Comparison of ENCODE assay signal across 10 cellular contexts in the genomic region with DNA sequence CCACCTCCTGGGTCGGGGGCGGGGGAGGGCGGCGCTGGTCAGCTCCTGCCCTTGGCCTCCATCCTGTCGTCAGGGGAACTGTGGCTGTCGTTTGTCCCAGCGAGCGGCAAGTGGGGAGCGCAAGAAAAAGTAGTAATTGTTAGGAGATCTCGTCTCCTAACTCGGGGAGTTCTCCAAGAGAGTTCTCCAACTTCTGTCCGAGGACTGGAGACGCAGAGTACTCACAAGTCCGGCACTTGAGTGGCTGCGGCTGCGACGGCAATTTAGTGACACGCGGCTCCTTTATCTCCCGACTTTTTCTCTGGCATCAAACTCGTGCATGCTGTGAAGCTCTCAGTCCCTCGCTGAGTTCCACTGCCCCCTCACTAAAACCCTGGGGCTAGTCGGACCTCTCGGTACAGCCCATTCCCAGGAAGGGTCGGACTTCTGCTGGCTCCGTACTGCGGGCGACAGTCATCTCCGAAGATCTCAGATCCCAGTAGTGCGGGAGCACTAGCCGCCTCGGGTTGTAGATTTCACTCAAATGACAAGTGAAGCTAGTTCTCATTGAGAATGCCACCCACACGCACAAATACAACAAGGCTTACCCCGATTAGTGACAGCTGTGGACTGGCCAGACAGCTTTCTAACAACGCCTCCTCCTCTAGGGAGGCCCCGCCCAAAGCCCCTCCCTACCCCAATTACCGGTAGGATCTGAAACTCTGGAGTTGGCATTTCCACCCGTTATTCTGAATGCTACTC. TPM values are rescaled to one million over a fixed set of nuclear protein-coding genes. Genes with fewer than 3 reads are reported as not detected.
A peak's percentile ranks its signal among the peaks of the same experiment; 100 is the strongest.
DNase-seq lines count a peak whose midpoint lies in the region; TF ChIP-seq lines count a peak whose summit lies in the region.
"Had no signal": no experiment of that assay in that cellular context is flagged by ENCODE, and none has a peak within 500 bp of the region (broad histone marks: within the 10 kb centered on the region; RNA-seq: fewer than 3 reads in every experiment).

A gene (minus strand): TSS at position 611 of the 741 bp plus-strand sequence. CDS start 743 bp downstream, outside the sequence.

- no peak within 1 kb of the TSS for H2BK15ac ChIP-seq in mesenchymal stem cell (ENCODE audit: low read depth, poor library complexity, severe bottlenecking)

- H3K4me2 ChIP-seq in mesenchymal stem cell (ENCODE audit: low read length, poor library complexity, severe bottlenecking) = peak within 1 kb of the TSS; percentile 63

- no peak within 1 kb of the TSS for H2AFZ ChIP-seq in mesenchymal stem cell (ENCODE audit: low read depth, low read length)

- H4K8ac ChIP-seq in mesenchymal stem cell (ENCODE audit: low read length) = no peak within 1 kb of the TSS

- H3K4me1 ChIP-seq in ectodermal cell (ENCODE audit: control insufficient read depth, insufficient read depth, low read length) (no peaks in the 10 kb centered on the region), mesenchymal stem cell (ENCODE audit: control insufficient read depth, insufficient read depth, low read depth, low read length) (peaks cover 23% of the 10 kb centered on the region), tibial nerve (peaks cover 0 to 34% (median 2%) of the 10 kb centered on the region in 4 donors)

- H2BK12ac ChIP-seq in mesenchymal stem cell (ENCODE audit: low read length in 2 of 2) = no peak within 1 kb of the TSS

- TF ChIP-seq POLR2A in tibial nerve (IDR thresholded peaks at IDR 0.05) = no peak

- no peaks in the 10 kb centered on the region for H3K79me1 ChIP-seq in mesenchymal stem cell (replicated peaks; ENCODE audit: low read length, poor library complexity, severe bottlenecking)

- H3K27me3 ChIP-seq in ectodermal cell (ENCODE audit: control insufficient read depth, insufficient read depth, low read length, poor library complexity, severe bottlenecking) = peaks cover 78% of the 10 kb centered on the region
- peaks cover 39 to 44% of the 10 kb centered on the region in 2 experiments for H3K27me3 ChIP-seq in mesenchymal stem cell (ENCODE audit: control insufficient read depth in 1 of 2, insufficient read depth in 1 of 2, low read length in 2 of 2)
- H3K27me3 ChIP-seq in tibial nerve = peaks cover 0 to 54% of the 10 kb centered on the region in 2 donors

- no peak within 1 kb of the TSS for H2BK5ac ChIP-seq in mesenchymal stem cell (ENCODE audit: low read depth, low read length, poor library complexity, severe bottlenecking)

- H3K36me3 ChIP-seq in ectodermal cell (ENCODE audit: control insufficient read depth, insufficient read depth, low read length) (no peaks in the 10 kb centered on the region), mesenchymal stem cell (ENCODE audit: control insufficient read depth in 1 of 2, insufficient read depth in 2 of 2, low read depth in 1 of 2, low read length in 2 of 2) (no peaks in the 10 kb centered on the region), tibial nerve (no peaks in the 10 kb centered on the region)

- H3K4me3 ChIP-seq in ectodermal cell (ENCODE audit: insufficient read depth, low read depth, low read length) = peak within 1 kb of the TSS; percentile 8
- H3K4me3 ChIP-seq in mesenchymal stem cell (ENCODE audit: insufficient read depth in 1 of 2, low read depth in 1 of 2, low read length in 2 of 2) = peak within 1 kb of the TSS; percentile 12 to 84
- H3K4me3 ChIP-seq in tibial nerve = peak within 1 kb of the TSS; percentile 41 to 64 (median 54)

- 1 to 2% methylated on average over 37 to 38 of the region's 38 CpGs for WGBS in ectodermal cell, 2 experiments
- under 1% methylated on average over 36 of the region's 38 CpGs for WGBS in mesenchymal stem cell
- WGBS in tibial nerve, 2 donors = 1 to 2% methylated on average over 35 to 36 of the region's 38 CpGs

- no peak for TF ChIP-seq EP300 in tibial nerve (IDR thresholded peaks at IDR 0.05)

- peak within 1 kb of the TSS in 1 of 2 experiments; percentile 84 for H3K23ac ChIP-seq in mesenchymal stem cell (ENCODE audit: low read length in 2 of 2)

- H2BK120ac ChIP-seq in mesenchymal stem cell (ENCODE audit: low read depth, low read length) = no peak within 1 kb of the TSS

- H3K18ac ChIP-seq in mesenchymal stem cell (ENCODE audit: low read depth in 1 of 2, low read length in 2 of 2) = no peak within 1 kb of the TSS

- H3K27ac ChIP-seq in ectodermal cell (ENCODE audit: insufficient read depth, low read depth, low read length, poor library complexity, severe bottlenecking) (no peak within 1 kb of the TSS), mesenchymal stem cell (ENCODE audit: low read length, poor library complexity, severe bottlenecking) (no peak within 1 kb of the TSS), tibial nerve (peak within 1 kb of the TSS in 1 of 4 donors; percentile 71)

- H3K4ac ChIP-seq in mesenchymal stem cell (ENCODE audit: low read depth in 1 of 2, low read length in 2 of 2) = no peak within 1 kb of the TSS

- TF ChIP-seq CTCF in tibial nerve (IDR thresholded peaks at IDR 0.05) = no peak

- H4K91ac ChIP-seq in mesenchymal stem cell (ENCODE audit: low read length) = no peak within 1 kb of the TSS

- H3K14ac ChIP-seq in mesenchymal stem cell (ENCODE audit: low read length in 2 of 2) = no peak within 1 kb of the TSS

- H2AK5ac ChIP-seq in mesenchymal stem cell (ENCODE audit: low read length, severe bottlenecking) = no peak within 1 kb of the TSS

- DNase-seq in NCI-H2081 (lab: John Stamatoyannopoulos, UW) (peak; percentile 14 to 55), NCI-H2081 treated with DMSO at 0.1 percent for 48 hours (lab: John Stamatoyannopoulos, UW) (no peak), mesenchymal stem cell (peak; percentile 4), tibial nerve (ENCODE audit: low spot score in 2 of 2) (peak; percentile 27 to 37), NCI-H2107 treated with DMSO at 0.1 percent for 48 hours (lab: John Stamatoyannopoulos, UW; ENCODE audit: unreplicated experiment) (no peak), middle frontal gyrus (ENCODE audit: extremely low spot score, low spot score) (no peak), HT-29 (ENCODE audit: low spot score) (no peak)
- DNase-seq: cerebellar nuclear complex had no signal

- H3K9me3 ChIP-seq in ectodermal cell (ENCODE audit: control insufficient read depth, low read length) (no peaks in the 10 kb centered on the region), mesenchymal stem cell (ENCODE audit: control insufficient read depth, low read length) (no peaks in the 10 kb centered on the region), tibial nerve (no peaks in the 10 kb centered on the region)

- no peak within 1 kb of the TSS for H3K9ac ChIP-seq in mesenchymal stem cell (ENCODE audit: low read length)

RNA-seq across cellular contexts. Expression of the gene that starts here (rescaled TPM):
- not detected for polyA plus RNA-seq in ectodermal cell (2013, experiment 1 of 4)
- polyA plus RNA-seq in ectodermal cell (2013, experiment 2 of 4) = not detected
- polyA plus RNA-seq in ectodermal cell (2013, experiment 3 of 4) = not detected
- polyA plus RNA-seq in ectodermal cell (2013, experiment 4 of 4) = not detected
- polyA plus RNA-seq in mesenchymal stem cell (2013, experiment 1 of 2) = not detected
- not detected for polyA plus RNA-seq in mesenchymal stem cell (2013, experiment 2 of 2)
- total RNA-seq in tibial nerve = 1 to 10 TPM; 2.0 to 4.8 (median 2.1) TPM
- not detected in 2 replicates for total RNA-seq in HT-29 (2014; rRNA removed; shearing (Covaris generic))
- total RNA-seq: T-helper 2 cell treated with Interferon-gamma antibody and Interleukin-4, amounts not matched to agents 100 ng/mL and 5 ng/mL, for 36 hours had no signal

Comparison
In these comparisons a context has a peak if more than half of its experiments do, and no peak if none do; other contexts are left out.
1. DNase-seq: peak in NCI-H2081 (2 of 2), mesenchymal stem cell (single experiment) and tibial nerve (2 of 2); none in NCI-H2081 treated with DMSO at 0.1 percent for 48 hours (single experiment), NCI-H2107 treated with DMSO at 0.1 percent for 48 hours (single experiment), middle frontal gyrus (single experiment) and HT-29 (single experiment).
2. Peak in every context shown above with its lines, with median percentiles within 50 percentile points of each other: H3K4me3 ChIP-seq.